Comparison of ENCODE assay signal across 8 cellular contexts in genomic region chr15:94230436-94230885, GRCh38.
DNase-seq lines count a peak whose midpoint lies in the region; ATAC-seq lines count a peak whose summit lies in the region.

No MANE protein-coding gene starts in this region.

- peaks cover 47% of the 10 kb centered on the region for H3K27me3 ChIP-seq in HUES6 (ENCODE audit: control insufficient read depth, insufficient read depth, low read length)
- peaks cover 58% of the 10 kb centered on the region for H3K27me3 ChIP-seq in iPS-20b (ENCODE audit: insufficient read depth, low read length)

- H3K27ac ChIP-seq in HUES6 (ENCODE audit: low read depth, low read length) (no peak overlapping the region), iPS-20b (ENCODE audit: low read length) (no peak overlapping the region)

- H3K4me1 ChIP-seq in HUES6 (ENCODE audit: control insufficient read depth, insufficient read depth, low read length) (peaks cover 24% of the 10 kb centered on the region), iPS-20b (ENCODE audit: insufficient read depth, low read length) (no peaks in the 10 kb centered on the region; the same call in 1 of the 2 replicates)

- no peak for ATAC-seq in stimulated activated effector memory CD8-positive, alpha-beta T cell treated with anti-CD3 and anti-CD28 coated beads, Interleukin-12 subunit alpha, Interleukin-12 subunit beta, amount 100 ng/mL, for 72 hours

- H3K27me3 Mint-ChIP-seq in activated naive CD8-positive, alpha-beta T cell: no peaks in the 10 kb centered on the region

- no peak for DNase-seq in stimulated activated effector memory CD8-positive, alpha-beta T cell treated with anti-CD3 and anti-CD28 coated beads, Interleukin-12 subunit alpha, Interleukin-12 subunit beta, amount 100 ng/mL, for 72 hours (ENCODE audit: low spot score in 2 of 2)
- DNase-seq in Kasumi-1 (lab: John Stamatoyannopoulos, UW) (no peak), NCI-H2029 (lab: John Stamatoyannopoulos, UW) (no peak), midbrain (lab: John Stamatoyannopoulos, UW) (no peak), NCI-H1048 (lab: John Stamatoyannopoulos, UW) (no peak)

- no peaks in the 10 kb centered on the region for H3K36me3 Mint-ChIP-seq in activated naive CD8-positive, alpha-beta T cell
- H3K36me3 Mint-ChIP-seq in stimulated activated effector memory CD8-positive, alpha-beta T cell treated with anti-CD3 and anti-CD28 coated beads, Interleukin-12 subunit alpha, Interleukin-12 subunit beta, amount 100 ng/mL, for 72 hours: peaks cover 30% of the 10 kb centered on the region

- H3K9me3 ChIP-seq in HUES6 (ENCODE audit: control insufficient read depth, insufficient read depth, low read depth, low read length): no peaks in the 10 kb centered on the region
- no peaks in the 10 kb centered on the region for H3K9me3 ChIP-seq in iPS-20b (ENCODE audit: insufficient read depth, low read depth, low read length)

- peak overlapping the region; percentile 86 for H3K27ac Mint-ChIP-seq in activated naive CD8-positive, alpha-beta T cell
- peak overlapping the region; percentile 97 for H3K27ac Mint-ChIP-seq in stimulated activated effector memory CD8-positive, alpha-beta T cell treated with anti-CD3 and anti-CD28 coated beads, Interleukin-12 subunit alpha, Interleukin-12 subunit beta, amount 100 ng/mL, for 72 hours

- H3K9ac ChIP-seq in HUES6 (ENCODE audit: low read length): peak overlapping the region; percentile 61
- peak overlapping the region; percentile 58; the same call in 1 of the 2 replicates for H3K9ac ChIP-seq in iPS-20b (ENCODE audit: low read depth, low read length)

- no peaks in the 10 kb centered on the region for H3K36me3 ChIP-seq in HUES6 (ENCODE audit: control insufficient read depth, insufficient read depth, low read length)
- no peaks in the 10 kb centered on the region for H3K36me3 ChIP-seq in iPS-20b (ENCODE audit: insufficient read depth, low read depth, low read length)

- peaks cover 58% of the 10 kb centered on the region for H3K4me1 Mint-ChIP-seq in activated naive CD8-positive, alpha-beta T cell (ENCODE audit: low read depth)
- H3K4me1 Mint-ChIP-seq in stimulated activated effector memory CD8-positive, alpha-beta T cell treated with anti-CD3 and anti-CD28 coated beads, Interleukin-12 subunit alpha, Interleukin-12 subunit beta, amount 100 ng/mL, for 72 hours: peaks cover 63% of the 10 kb centered on the region

- peak overlapping the region; percentile 77 for H3K4me3 ChIP-seq in HUES6 (ENCODE audit: low read depth, low read length)
- H3K4me3 ChIP-seq in iPS-20b (ENCODE audit: low read length): peak overlapping the region; percentile 88

- no peaks in the 10 kb centered on the region for H3K9me3 Mint-ChIP-seq in activated naive CD8-positive, alpha-beta T cell (ENCODE audit: low read depth)
- no peaks in the 10 kb centered on the region for H3K9me3 Mint-ChIP-seq in stimulated activated effector memory CD8-positive, alpha-beta T cell treated with anti-CD3 and anti-CD28 coated beads, Interleukin-12 subunit alpha, Interleukin-12 subunit beta, amount 100 ng/mL, for 72 hours

- H3K4me3 Mint-ChIP-seq in activated naive CD8-positive, alpha-beta T cell: peak overlapping the region; percentile 90
- H3K4me3 Mint-ChIP-seq in stimulated activated effector memory CD8-positive, alpha-beta T cell treated with anti-CD3 and anti-CD28 coated beads, Interleukin-12 subunit alpha, Interleukin-12 subunit beta, amount 100 ng/mL, for 72 hours: peak overlapping the region; percentile 80
